Comparison of ENCODE assay signal across 8 cellular contexts in genomic region chr1:32539584-32540571, GRCh38. TPM values are rescaled to one million over a fixed set of nuclear protein-coding genes. Genes with fewer than 3 reads are reported as not detected.
DNase-seq lines count a peak whose midpoint lies in the region; ATAC-seq, FAIRE-seq and TF ChIP-seq lines count a peak whose summit lies in the region.

No MANE protein-coding gene starts in this region.

- peak overlapping the region; percentile 66 for H3K4me3 ChIP-seq in BE2C (ENCODE audit: low read depth, low read length)
- peak overlapping the region; percentile 87 for H3K4me3 ChIP-seq in NT2/D1 (ENCODE audit: insufficient read length, low read depth)
- peak overlapping the region; percentile 64 for H3K4me3 ChIP-seq in astrocyte of the spinal cord (ENCODE audit: low read depth, low read length)
- H3K4me3 ChIP-seq in right cardiac atrium (ENCODE audit: low read length), result peak overlapping the region; percentile 95

- peak; percentile 79 to 81 for ATAC-seq in right cardiac atrium
- no peak for ATAC-seq in GM21737 (IDR thresholded peaks at IDR 0.05; ENCODE audit: unreplicated experiment)
- no peak for ATAC-seq in HG03442 (IDR thresholded peaks at IDR 0.05; ENCODE audit: unreplicated experiment)

- peaks cover 4% of the 10 kb centered on the region for H3K36me3 Mint-ChIP-seq in progenitor cell of endocrine pancreas (ENCODE audit: insufficient read depth)

- H3K36me3 ChIP-seq in BE2C (no peaks in the 10 kb centered on the region), NT2/D1 (ENCODE audit: insufficient read depth, insufficient read length, low read length) (peaks cover 10% of the 10 kb centered on the region)

- peaks cover 12% of the 10 kb centered on the region for H3K4me1 Mint-ChIP-seq in progenitor cell of endocrine pancreas (ENCODE audit: low read depth)

- no peak for FAIRE-seq in GM19239 (lab: Jason Lieb, UNC)

- H3K27me3 Mint-ChIP-seq in progenitor cell of endocrine pancreas, result peaks cover 7% of the 10 kb centered on the region

- 4% methylated on average over 102 of the region's 102 CpGs for WGBS in right cardiac atrium

- peak overlapping the region; percentile 92 for H3K9ac ChIP-seq in NT2/D1 (ENCODE audit: insufficient read length, low read depth)

- intact Hi-C loops in right cardiac atrium (cut with DNase I), result no loop called here

- H3K27me3 ChIP-seq in BE2C (no peaks in the 10 kb centered on the region), NT2/D1 (ENCODE audit: insufficient read depth, insufficient read length) (no peaks in the 10 kb centered on the region), right cardiac atrium (ENCODE audit: control insufficient read depth, insufficient read depth) (no peaks in the 10 kb centered on the region)

- DNase-seq in BE2C (peak; percentile 49), GM19239 (ENCODE audit: insufficient read length, low spot score) (peak; percentile 52), NT2/D1 (ENCODE audit: low read depth, low spot score) (no peak), astrocyte of the spinal cord (ENCODE audit: low read depth, low spot score) (peak; percentile 43), right cardiac atrium (peak; percentile 34 to 65 (median 65)), progenitor cell of endocrine pancreas (ENCODE audit: low spot score, unreplicated experiment) (peak; percentile 51)

- peak overlapping the region; percentile 92 for H3K27ac Mint-ChIP-seq in progenitor cell of endocrine pancreas

- TF ChIP-seq CTCF in BE2C (IDR thresholded peaks at IDR 0.05; ENCODE audit: low read depth, low read length), result no peak
- no peak for TF ChIP-seq CTCF in astrocyte of the spinal cord (IDR thresholded peaks at IDR 0.05; ENCODE audit: low read depth, low read length)
- peak; percentile 21 for TF ChIP-seq CTCF in progenitor cell of endocrine pancreas (IDR thresholded peaks at IDR 0.05; ENCODE audit: unreplicated experiment)

- no peaks in the 10 kb centered on the region for H3K9me3 ChIP-seq in BE2C
- H3K9me3 ChIP-seq in NT2/D1 (ENCODE audit: insufficient read depth, low read length), result no peaks in the 10 kb centered on the region
- no peaks in the 10 kb centered on the region for H3K9me3 ChIP-seq in right cardiac atrium (ENCODE audit: control insufficient read depth, low read length)

- in situ Hi-C loops in astrocyte of the spinal cord (cut with HindIII; ENCODE audit: low sequenced_read_pairs), result no loop called here

- no peaks in the 10 kb centered on the region for H3K9me3 Mint-ChIP-seq in progenitor cell of endocrine pancreas (ENCODE audit: low read depth)

- H3K27ac ChIP-seq in right cardiac atrium (ENCODE audit: low read length), result peak overlapping the region; percentile 72

- H3K4me1 ChIP-seq in BE2C (no peaks in the 10 kb centered on the region), NT2/D1 (ENCODE audit: insufficient read depth, insufficient read length) (peaks cover 4% of the 10 kb centered on the region), right cardiac atrium (ENCODE audit: control insufficient read depth, insufficient read depth, low read length) (no peaks in the 10 kb centered on the region)

- peak overlapping the region; percentile 89 for H3K4me3 Mint-ChIP-seq in progenitor cell of endocrine pancreas (ENCODE audit: low read depth)

RNA-seq across cellular contexts. Expression of gene ZBTB8A, which starts 0.7 kb away (rescaled TPM):
- 2.2 TPM for polyA plus RNA-seq in BE2C (2012; ENCODE audit: insufficient read depth, insufficient read length, low read depth)
- total RNA-seq in right cardiac atrium (1 to 10 TPM; 3.2 to 5.1 (median 4.0) TPM), progenitor cell of endocrine pancreas (8.9 and 10.8 TPM in 2 replicates)
- 1.8 TPM for polyA plus RNA-seq in right cardiac atrium

Comparison
In these comparisons a context has a peak if more than half of its experiments do, and no peak if none do; other contexts are left out.
1. ATAC-seq: peak in right cardiac atrium (2 of 2); none in GM21737 (single experiment) and HG03442 (single experiment).
2. Peak in every context shown above with its lines, with median percentiles within 50 percentile points of each other: H3K4me3 ChIP-seq.